ENCODE assay signal across 8 cellular contexts in the genomic region with DNA sequence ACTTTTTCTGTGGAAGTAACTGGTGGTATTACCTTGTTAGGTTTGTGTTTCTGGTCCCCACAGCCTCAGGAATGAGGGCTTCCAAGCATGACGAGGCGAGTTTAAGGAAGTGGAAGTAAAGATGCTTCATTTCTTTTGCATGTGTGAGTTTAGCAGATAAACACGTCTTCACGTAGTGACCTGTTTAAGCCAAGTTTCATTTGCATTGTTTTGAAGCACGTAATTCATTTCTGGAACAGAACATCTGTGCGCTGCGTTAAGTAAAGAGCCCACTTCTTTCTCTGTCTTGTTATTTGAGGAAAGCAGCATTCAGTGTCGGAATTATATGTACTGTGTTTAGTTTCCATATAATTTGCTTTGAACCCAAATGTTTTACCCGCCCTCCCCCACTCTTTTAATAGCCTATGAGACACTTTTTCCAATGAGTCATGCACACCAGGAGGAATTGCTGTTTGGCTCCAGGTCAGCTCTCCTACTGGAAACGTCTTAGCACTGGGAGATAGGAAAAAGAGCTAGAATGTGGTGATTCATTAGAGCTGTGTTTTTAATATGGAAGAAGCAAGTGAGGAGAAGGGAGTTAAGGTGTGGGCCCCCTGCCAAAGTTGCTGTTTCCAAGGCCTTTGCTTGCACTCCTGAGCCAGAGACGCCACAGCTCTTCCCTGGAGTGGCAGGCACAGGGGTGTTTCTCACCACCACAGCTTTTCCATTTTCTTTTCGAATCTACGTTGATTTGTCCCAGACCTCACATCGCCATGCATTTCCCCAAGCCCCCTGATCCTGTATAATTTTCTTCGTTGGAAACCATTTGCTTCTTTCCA. TPM values are rescaled to one million over a fixed set of nuclear protein-coding genes. Genes with fewer than 3 reads are reported as not detected.
DNase-seq lines count a peak whose midpoint lies in the region; ATAC-seq and TF ChIP-seq lines count a peak whose summit lies in the region.

No MANE protein-coding gene starts in this region.

- no peak overlapping the region; the same call in 1 of the 2 replicates for H3K23ac ChIP-seq in IMR-90 (ENCODE audit: low read depth, low read length)

- no peak overlapping the region for H3K4me3 Mint-ChIP-seq in T-helper 17 cell

- H3K36me3 Mint-ChIP-seq in T-helper 17 cell (ENCODE audit: low read depth): peaks cover 3% of the 10 kb centered on the region

- no peak overlapping the region; the same call in 1 of the 2 replicates for H4K5ac ChIP-seq in IMR-90 (ENCODE audit: low read depth, low read length)

- H4K20me1 ChIP-seq in IMR-90 (ENCODE audit: insufficient read depth, low read length): no peaks in the 10 kb centered on the region

- no peak for TF ChIP-seq CTCF in IMR-90 (conservative IDR thresholded peaks at IDR 0.05; ENCODE audit: low read depth, low read length)
- TF ChIP-seq CTCF in choroid plexus epithelial cell (conservative IDR thresholded peaks at IDR 0.05; ENCODE audit: low read depth, low read length): no peak

- H3K36me3 ChIP-seq in IMR-90 (ENCODE audit: control insufficient read depth, insufficient read depth, low read length) (no peaks in the 10 kb centered on the region), aorta (ENCODE audit: control insufficient read depth in 1 of 2, insufficient read depth in 2 of 2, low read length in 1 of 2) (no peaks in the 10 kb centered on the region)

- H3K9me3 ChIP-seq in IMR-90 (ENCODE audit: control insufficient read depth, insufficient read depth, low read length): no peaks in the 10 kb centered on the region; the same call in 1 of the 2 replicates
- no peaks in the 10 kb centered on the region for H3K9me3 ChIP-seq in aorta (ENCODE audit: control insufficient read depth, low read length)
- H3K9me3 ChIP-seq in T-helper 17 cell (ENCODE audit: control insufficient read depth, low read length, poor library complexity, severe bottlenecking): no peaks in the 10 kb centered on the region

- H3K27me3 ChIP-seq in IMR-90 (ENCODE audit: control insufficient read depth, insufficient read depth, low read length): no peaks in the 10 kb centered on the region
- H3K27me3 ChIP-seq in aorta (ENCODE audit: control insufficient read depth in 1 of 2, insufficient read depth in 2 of 2, low read length in 1 of 2): no peaks in the 10 kb centered on the region

- no peak overlapping the region for H3K14ac ChIP-seq in IMR-90 (replicated peaks; ENCODE audit: low read depth, low read length)

- H2AK9ac ChIP-seq in IMR-90 (replicated peaks; ENCODE audit: low read depth, low read length, poor library complexity): no peak overlapping the region

- H2BK15ac ChIP-seq in IMR-90 (ENCODE audit: low read depth, low read length): peak overlapping the region; percentile 42; the same call in 1 of the 3 replicates

- H2BK5ac ChIP-seq in IMR-90 (ENCODE audit: low read depth, low read length, poor library complexity, severe bottlenecking): peak overlapping the region; percentile 78

- 0 out of 4 replicates have a peak overlapping the region, but pooled peaks of 1 of the 2 experiments have one; percentile 6 for H4K8ac ChIP-seq in IMR-90 (ENCODE audit: low read depth in 2 of 2, low read length in 2 of 2)

- H3K56ac ChIP-seq in IMR-90 (ENCODE audit: extremely low read depth, insufficient read depth, low read length): no peak overlapping the region

- peaks cover 5% of the 10 kb centered on the region for H3K4me1 Mint-ChIP-seq in T-helper 17 cell

- WGBS in IMR-90 (ENCODE audit: extremely low coverage in 2 of 2, insufficient read length in 1 of 2), 2 experiments: 6% methylated on average over 4 of the region's 15 CpGs; no CpG with 5 or more reads in 1 of the 2 experiments
- 5 to 7% methylated on average over 15 of the region's 15 CpGs for WGBS in aorta, 2 donors

- peaks cover 8% of the 10 kb centered on the region for H3K9me1 ChIP-seq in IMR-90 (ENCODE audit: insufficient read depth, low read length)

- H2AFZ ChIP-seq in IMR-90 (replicated peaks; ENCODE audit: low read length, poor library complexity): peak overlapping the region; percentile 15

- dilution Hi-C loops in IMR-90 (cut with HindIII; ENCODE audit: low sequenced_read_pairs, unreplicated experiment): no loop called here

- H3K27ac ChIP-seq in IMR-90 (ENCODE audit: insufficient read depth, low read length): peak overlapping the region; percentile 35; the same call in 1 of the 2 replicates
- H3K27ac ChIP-seq in aorta (ENCODE audit: low read depth in 1 of 2, low read length in 2 of 2): peak overlapping the region; percentile 89 to 94

- no peak for TF ChIP-seq RAD21 in IMR-90 (IDR thresholded peaks at IDR 0.05; ENCODE audit: low read length)

- in situ Hi-C loops in IMR-90 (cut with MboI; ENCODE audit: low sequenced_read_pairs): no loop called here

- ATAC-seq in GM18873 (IDR thresholded peaks at IDR 0.05; ENCODE audit: low FRiP score, unreplicated experiment): peak; percentile 56
- peak; percentile 91 for ATAC-seq in IMR-90 (ENCODE audit: low read depth)
- peak; percentile 89 for ATAC-seq in aorta (ENCODE audit: low FRiP score)
- ATAC-seq in T-helper 17 cell: no peak

- H3K4ac ChIP-seq in IMR-90 (ENCODE audit: low read depth, low read length): no peak overlapping the region

- H3K4me2 ChIP-seq in IMR-90 (ENCODE audit: low read depth, low read length): peak overlapping the region; percentile 82

- H3K27me3 Mint-ChIP-seq in T-helper 17 cell: peaks cover 30% of the 10 kb centered on the region

- peak overlapping the region; percentile 28; the same call in 1 of the 2 replicates for H3K4me3 ChIP-seq in IMR-90 (ENCODE audit: insufficient read depth, low read depth, low read length)
- peak overlapping the region; percentile 28 for H3K4me3 ChIP-seq in choroid plexus epithelial cell (ENCODE audit: low read depth, low read length)
- no peak overlapping the region for H3K4me3 ChIP-seq in aorta (ENCODE audit: low read length in 2 of 2)

- TF ChIP-seq POLR2A in IMR-90 (IDR thresholded peaks at IDR 0.05; ENCODE audit: low read depth, low read length): no peak

- no peak overlapping the region for H2BK20ac ChIP-seq in IMR-90 (ENCODE audit: low read depth, low read length)

- BruUV-seq in IMR-90 (replicated peaks; lab: Mats Ljungman, UMichigan): no TSS peak

- intact Hi-C loops in IMR-90 (cut with micrococcal nuclease) (loop anchor here (5.0 kb wide), 1 partner anchor 34 kb away; no protein-coding TSS in a partner anchor), aorta (cut with DNase I) (loop anchor here (5.0 kb wide), 2 partner anchors 64 to 194 kb away; a partner anchor contains a TSS)

- H3K27ac Mint-ChIP-seq in T-helper 17 cell: no peak overlapping the region

- H2BK120ac ChIP-seq in IMR-90 (ENCODE audit: low read depth, low read length): no peak overlapping the region; the same call in 1 of the 2 replicates

- POLR2A ChIA-PET in IMR-90 (lab: Charles Lee; ENCODE audit: unreplicated experiment): no interaction called here

- 0 out of 2 replicates have a peak overlapping the region, but pooled peaks have one; percentile 5 for H3K9ac ChIP-seq in IMR-90 (ENCODE audit: low read depth, low read length)

- H3K4me1 ChIP-seq in IMR-90 (ENCODE audit: control insufficient read depth, insufficient read depth, low read length) (peaks cover 8% of the 10 kb centered on the region), aorta (ENCODE audit: control insufficient read depth in 1 of 2, insufficient read depth in 2 of 2, low read length in 2 of 2) (peaks cover 0 to 4% of the 10 kb centered on the region in 2 donors)

- DNase-seq in IMR-90 (peak; percentile 91), choroid plexus epithelial cell (ENCODE audit: low read depth) (peak; percentile 98), lung microvascular endothelial cell (ENCODE audit: low read depth in 2 of 2) (peak; percentile 88 to 98), aorta (peak; percentile 92 to 94), T-helper 2 cell (no peak), T-helper 17 cell (no peak), activated gamma-delta T cell (lab: John Stamatoyannopoulos, UW) (no peak)

- CTCF ChIA-PET in IMR-90 (lab: Yijun Ruan, JAX): interaction anchor here (0.6 to 2.4 kb wide), 3 partner anchors 9 to 257 kb away, joined by 3 to 8 read pairs (median 5); no protein-coding TSS in a partner anchor

- H2AK5ac ChIP-seq in IMR-90 (ENCODE audit: low read depth, low read length): no peak overlapping the region

- peak overlapping the region; percentile 81 for H3K18ac ChIP-seq in IMR-90 (ENCODE audit: low read depth, low read length)

- H3K79me1 ChIP-seq in IMR-90 (ENCODE audit: low read depth in 1 of 2, low read length in 2 of 2): no peaks in the 10 kb centered on the region

- H4K91ac ChIP-seq in IMR-90 (ENCODE audit: insufficient read depth, low read depth, low read length): 0 out of 2 replicates have a peak overlapping the region, but pooled peaks have one; percentile 16

TF ChIP-seq in IMR-90, 13 proteins besides CTCF, POLR2A, EP300 and RAD21:
- peak; percentile 90 for TF ChIP-seq FOS (IDR thresholded peaks at IDR 0.05; ENCODE audit: low read depth, low read length)
- TF ChIP-seq, protein P1, sequence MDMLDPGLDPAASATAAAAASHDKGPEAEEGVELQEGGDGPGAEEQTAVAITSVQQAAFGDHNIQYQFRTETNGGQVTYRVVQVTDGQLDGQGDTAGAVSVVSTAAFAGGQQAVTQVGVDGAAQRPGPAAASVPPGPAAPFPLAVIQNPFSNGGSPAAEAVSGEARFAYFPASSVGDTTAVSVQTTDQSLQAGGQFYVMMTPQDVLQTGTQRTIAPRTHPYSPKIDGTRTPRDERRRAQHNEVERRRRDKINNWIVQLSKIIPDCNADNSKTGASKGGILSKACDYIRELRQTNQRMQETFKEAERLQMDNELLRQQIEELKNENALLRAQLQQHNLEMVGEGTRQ (IDR thresholded peaks at IDR 0.05; ENCODE audit: low read depth, low read length): no peak
- peak; percentile 34; the same call in 1 of the 2 replicates for TF ChIP-seq BHLHE40 (IDR thresholded peaks at IDR 0.05; ENCODE audit: low read depth, low read length)
- 0 out of 2 replicates have a peak, but pooled peaks have one; percentile 17 for TF ChIP-seq MAFK (IDR thresholded peaks at IDR 0.05; ENCODE audit: low read depth, low read length)
- no peak for TF ChIP-seq MAZ (IDR thresholded peaks at IDR 0.05; ENCODE audit: borderline replicate concordance, low read depth, low read length)
- TF ChIP-seq NFE2L2 (IDR thresholded peaks at IDR 0.05; ENCODE audit: low read depth, low read length): peak; percentile 46; the same call in 1 of the 2 replicates

RNA-seq across cellular contexts. Expression of a gene that starts 36.8 kb away (rescaled TPM):
- total RNA-seq in IMR-90 (2012; rRNA removed) (not detected in 2 replicates), lung microvascular endothelial cell (under 0.01 TPM in 1 of 2 replicates, not detected in the other), aorta (1 to 10 TPM; 1.2 to 2.4 TPM), T-helper 17 cell (not detected)
- polyA plus RNA-seq in IMR-90 (2012; rRNA removed) (not detected in 2 replicates), aorta (1 to 10 TPM in 1 of 2 donors, not detected in 1; 2.3 TPM)
- not detected in 2 replicates for polyA plus RNA-seq in IMR-90 (2012; cell fraction: cytosol; rRNA removed)
- polyA plus RNA-seq in IMR-90 (2012; cell fraction: nucleus; rRNA removed; ENCODE audit: low replicate concordance): 0.08 TPM in 1 of 2 replicates, not detected in the other

Comparison
In these comparisons a context has a peak if more than half of its experiments do, and no peak if none do; other contexts are left out.
1. DNase-seq: peak in IMR-90 (single experiment), choroid plexus epithelial cell (single experiment), lung microvascular endothelial cell (2 of 2) and aorta (2 of 2); none in T-helper 2 cell (0 of 5), T-helper 17 cell (0 of 3) and activated gamma-delta T cell (single experiment).
2. H3K4me3 ChIP-seq: peak in IMR-90 (single experiment) and choroid plexus epithelial cell (single experiment); none in aorta (0 of 2).